Comparison of ENCODE assay signal across 1 cellular context in the genomic region with DNA sequence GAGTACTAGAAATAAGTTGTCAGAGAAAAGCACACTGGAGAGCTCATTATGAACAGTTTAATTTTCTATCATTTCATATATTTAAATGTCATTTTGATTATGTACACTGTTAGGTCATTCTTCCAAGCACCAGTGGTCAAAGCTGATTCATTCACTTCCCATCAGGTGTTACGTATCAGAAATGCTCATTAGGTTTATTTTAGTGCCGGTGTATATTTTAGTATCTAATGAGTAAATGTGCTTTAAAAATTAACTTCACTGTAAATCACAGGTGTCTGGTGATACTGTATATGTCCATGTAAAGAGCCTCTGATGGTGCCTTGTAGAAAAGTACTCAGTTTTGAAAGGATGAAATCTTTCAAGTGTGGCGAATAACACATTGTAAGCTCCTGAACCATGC.
TF ChIP-seq lines count a peak whose summit lies in the region.

No MANE protein-coding gene starts in this region.

TF ChIP-seq in IMR-90, 13 proteins besides CTCF, POLR2A, EP300 and RAD21:
- TF ChIP-seq CEBPB (IDR thresholded peaks at IDR 0.05; ENCODE audit: low read depth, low read length), result no peak
- TF ChIP-seq MAFK (IDR thresholded peaks at IDR 0.05; ENCODE audit: low read depth, low read length), result no peak
- no peak for TF ChIP-seq BHLHE40 (IDR thresholded peaks at IDR 0.05; ENCODE audit: low read depth, low read length)
- TF ChIP-seq USF2 (IDR thresholded peaks at IDR 0.05; ENCODE audit: low read depth, low read length), result no peak
- TF ChIP-seq RFX5 (IDR thresholded peaks at IDR 0.05; ENCODE audit: low read depth, low read length), result no peak
- TF ChIP-seq ELK1 (IDR thresholded peaks at IDR 0.05; ENCODE audit: borderline replicate concordance, low read depth, low read length), result no peak
- no peak for TF ChIP-seq SMC3 (IDR thresholded peaks at IDR 0.05; ENCODE audit: low read depth, low read length)
- TF ChIP-seq NFE2L2 (IDR thresholded peaks at IDR 0.05; ENCODE audit: low read depth, low read length), result no peak
- no peak for TF ChIP-seq FOS (IDR thresholded peaks at IDR 0.05; ENCODE audit: low read depth, low read length)
- no peak for TF ChIP-seq MXI1 (IDR thresholded peaks at IDR 0.05; ENCODE audit: borderline replicate concordance, low read depth, low read length)
- no peak for TF ChIP-seq CHD1 (IDR thresholded peaks at IDR 0.05; ENCODE audit: low read depth, low read length)
- no peak for TF ChIP-seq MAZ (IDR thresholded peaks at IDR 0.05; ENCODE audit: borderline replicate concordance, low read depth, low read length)
- TF ChIP-seq RCOR1 (IDR thresholded peaks at IDR 0.05; ENCODE audit: insufficient replicate concordance, low read length), result no peak
TF ChIP-seq in IMR-90: peak in this region for 0.
